ENCODE assay signal across 2 cellular contexts in genomic region chr5:80275347-80275746, GRCh38.
A peak's percentile ranks its signal among the peaks of the same experiment; 100 is the strongest.
TF ChIP-seq lines count a peak whose summit lies in the region.

No MANE protein-coding gene starts in this region.

TF ChIP-seq in IMR-90, 13 proteins besides CTCF, POLR2A, EP300 and RAD21:
- no peak for TF ChIP-seq USF2 (IDR thresholded peaks at IDR 0.05; ENCODE audit: low read depth, low read length)
- peak; percentile 39 for TF ChIP-seq SMC3 (IDR thresholded peaks at IDR 0.05; ENCODE audit: low read depth, low read length)

TF ChIP-seq in HepG2, 621 proteins besides CTCF, POLR2A, EP300 and RAD21:
- TF ChIP-seq STAG1 (CRISPR knock-in tag; IDR thresholded peaks at IDR 0.05) (peak; percentile 94), NR3C1 (CRISPR knock-in tag; IDR thresholded peaks at IDR 0.05) (no peak), MTA3 (CRISPR knock-in tag; IDR thresholded peaks at IDR 0.05) (no peak), ZNF770 (CRISPR knock-in tag; IDR thresholded peaks at IDR 0.05) (peak; percentile 54), SMC3 (IDR thresholded peaks at IDR 0.05; ENCODE audit: low read length) (peak; percentile 86), ATF5 (CRISPR knock-in tag; IDR thresholded peaks at IDR 0.05; ENCODE audit: low read depth) (no peak), ZNF513 (CRISPR knock-in tag; conservative IDR thresholded peaks at IDR 0.05) (no peak), RFXANK (CRISPR knock-in tag; IDR thresholded peaks at IDR 0.05) (no peak), FOXO1 (CRISPR knock-in tag; IDR thresholded peaks at IDR 0.05) (no peak), ETV6 (CRISPR knock-in tag; conservative IDR thresholded peaks at IDR 0.05) (no peak)
